In genomic region chrX:72006461-72006860, GRCh38 we compare ENCODE assay signal across 30 cellular contexts.
"Had no signal": no experiment of that assay in that cellular context is flagged by ENCODE, and none has a peak within 500 bp of the region (broad histone marks: within the 10 kb centered on the region; RNA-seq: fewer than 3 reads in every experiment).

No MANE protein-coding gene starts in this region.

- H3K27ac ChIP-seq: neutrophil, ovary, parathyroid adenoma, psoas muscle, right lobe of liver, sigmoid colon, stomach, thoracic aorta, thyroid gland, upper lobe of right lung, uterus had no signal

- H3K9me3 ChIP-seq: neutrophil, ovary, psoas muscle, right lobe of liver, sigmoid colon, stomach, thoracic aorta, thyroid gland, tibial nerve, upper lobe of right lung, uterus had no signal

- H3K4me3 Mint-ChIP-seq: naive thymus-derived CD8-positive, alpha-beta T cell; natural killer cell treated with Interleukin-12 subunit alpha and Interleukin-12 subunit beta and Interleukin-15 and Interleukin-18, amount 100 ng/mL, for 72 hours; nephron progenitor cell; neural crest cell; stimulated activated effector memory CD8-positive, alpha-beta T cell treated with anti-CD3 and anti-CD28 coated beads, Interleukin-12 subunit alpha, Interleukin-12 subunit beta, amount 100 ng/mL, for 72 hours; stimulated activated naive B cell treated with anti-CD40 and anti-IgM and Interleukin-4, amounts not matched to agents 10 μg/mL and 1 μg/mL and 100 μg/mL, for 72 hours; stimulated activated naive CD8-positive, alpha-beta T cell treated with anti-CD3 and anti-CD28 coated beads, Interleukin-15, Interleukin-2, amounts not matched to agents 100 ng/mL and 50 ng/mL, for 24 hours had no signal

- H3K36me3 ChIP-seq: neutrophil, ovary, right lobe of liver, sigmoid colon, stomach, thoracic aorta, thyroid gland, tibial nerve, upper lobe of right lung, uterus had no signal

- H3K79me2 ChIP-seq: parathyroid adenoma had no signal

- H3K4me3 ChIP-seq: ovary, psoas muscle, right lobe of liver, sigmoid colon, stomach, thoracic aorta, thyroid gland, tibial nerve, upper lobe of right lung, uterus had no signal

- H3K9me3 Mint-ChIP-seq: natural killer cell treated with Interleukin-12 subunit alpha and Interleukin-12 subunit beta and Interleukin-15 and Interleukin-18, amount 100 ng/mL, for 72 hours; stimulated activated effector memory CD8-positive, alpha-beta T cell treated with anti-CD3 and anti-CD28 coated beads, Interleukin-12 subunit alpha, Interleukin-12 subunit beta, amount 100 ng/mL, for 72 hours; stimulated activated naive B cell treated with anti-CD40 and anti-IgM and Interleukin-4, amounts not matched to agents 10 μg/mL and 1 μg/mL and 100 μg/mL, for 72 hours; stimulated activated naive CD8-positive, alpha-beta T cell treated with anti-CD3 and anti-CD28 coated beads, Interleukin-15, Interleukin-2, amounts not matched to agents 100 ng/mL and 50 ng/mL, for 24 hours had no signal

- H3K27me3 Mint-ChIP-seq: progenitor cell of endocrine pancreas had no signal

- H2AFZ ChIP-seq: parathyroid adenoma had no signal

- H3K27ac Mint-ChIP-seq: natural killer cell treated with Interleukin-12 subunit alpha and Interleukin-12 subunit beta and Interleukin-15 and Interleukin-18, amount 100 ng/mL, for 72 hours; nephron progenitor cell; progenitor cell of endocrine pancreas; stimulated activated effector memory CD8-positive, alpha-beta T cell treated with anti-CD3 and anti-CD28 coated beads, Interleukin-12 subunit alpha, Interleukin-12 subunit beta, amount 100 ng/mL, for 72 hours; stimulated activated naive B cell treated with anti-CD40 and anti-IgM and Interleukin-4, amounts not matched to agents 10 μg/mL and 1 μg/mL and 100 μg/mL, for 72 hours; stimulated activated naive CD8-positive, alpha-beta T cell treated with anti-CD3 and anti-CD28 coated beads, Interleukin-15, Interleukin-2, amounts not matched to agents 100 ng/mL and 50 ng/mL, for 24 hours had no signal

- H3K27me3 ChIP-seq: neutrophil, ovary, right lobe of liver, sigmoid colon, thyroid gland, upper lobe of right lung, uterus had no signal

- H3K9ac ChIP-seq: parathyroid adenoma had no signal

- H3K4me1 ChIP-seq: psoas muscle, right lobe of liver, upper lobe of right lung, uterus had no signal

- DNase-seq: naive thymus-derived CD8-positive, alpha-beta T cell; nephron progenitor cell; nucleus accumbens; ovary; posterior cingulate gyrus; psoas muscle; right cardiac atrium; right lobe of liver; sigmoid colon; small intestine; stimulated activated CD4-positive, alpha-beta T cell treated with anti-CD3 and anti-CD28 coated beads, Interleukin-15, amount 100 ng/mL, for 24 hours; stimulated activated CD4-positive, alpha-beta T cell treated with anti-CD3 and anti-CD28 coated beads, Interleukin-2, amount 100 ng/mL, for 24 hours; stimulated activated CD4-positive, alpha-beta T cell treated with anti-CD3 and anti-CD28 coated beads, Interleukin-2, amount 100 ng/mL, for 48 hours; stimulated activated CD4-positive, alpha-beta T cell treated with anti-CD3 and anti-CD28 coated beads, Interleukin-4, amount 100 ng/mL, for 24 hours; stimulated activated naive B cell treated with anti-CD40 and anti-IgM and Interleukin-4, amounts not matched to agents 10 μg/mL and 1 μg/mL and 100 μg/mL, for 72 hours; stimulated activated naive CD4-positive, alpha-beta T cell treated with Interleukin-2 at 50 U/mL for 16 hours; stomach; thyroid gland; trophoblast cell; upper lobe of right lung; uterus had no signal

- H3K36me3 Mint-ChIP-seq: naive thymus-derived CD8-positive, alpha-beta T cell; natural killer cell treated with Interleukin-12 subunit alpha and Interleukin-12 subunit beta and Interleukin-15 and Interleukin-18, amount 100 ng/mL, for 72 hours; stimulated activated effector memory CD8-positive, alpha-beta T cell treated with anti-CD3 and anti-CD28 coated beads, Interleukin-12 subunit alpha, Interleukin-12 subunit beta, amount 100 ng/mL, for 72 hours; stimulated activated naive B cell treated with anti-CD40 and anti-IgM and Interleukin-4, amounts not matched to agents 10 μg/mL and 1 μg/mL and 100 μg/mL, for 72 hours had no signal

- H3K4me1 Mint-ChIP-seq: naive thymus-derived CD8-positive, alpha-beta T cell; stimulated activated effector memory CD8-positive, alpha-beta T cell treated with anti-CD3 and anti-CD28 coated beads, Interleukin-12 subunit alpha, Interleukin-12 subunit beta, amount 100 ng/mL, for 72 hours; stimulated activated naive B cell treated with anti-CD40 and anti-IgM and Interleukin-4, amounts not matched to agents 10 μg/mL and 1 μg/mL and 100 μg/mL, for 72 hours had no signal
